20 cellular contexts compared by ENCODE assay signal in genomic region chr11:36132940-36133339, GRCh38.
"Had no signal": no experiment of that assay in that cellular context is flagged by ENCODE, and none has a peak within 500 bp of the region (broad histone marks: within the 10 kb centered on the region; RNA-seq: fewer than 3 reads in every experiment).

No MANE protein-coding gene starts in this region.

- H3K4me3 ChIP-seq: Peyer's patch, SJCRH30 had no signal

- ATAC-seq: Right ventricle myocardium inferior had no signal

- DNase-seq: Karpas-422, KG1, MM.1S, NCI-H1092 treated with DMSO at 0.1 percent for 48 hours, NCI-H1436, NCI-H187, NCI-H2029, NCI-H2081 treated with DMSO at 0.1 percent for 48 hours, NCI-H2171, NCI-H226, NCI-H446, NCI-H510A, NCI-H524 treated with DMSO at 0.1 percent for 48 hours, NCI-H69, NCI-H774, Peyer's patch, SHP77 treated with DMSO at 0.1 percent for 48 hours, SJCRH30, SW 1271 had no signal
